In the genomic region with DNA sequence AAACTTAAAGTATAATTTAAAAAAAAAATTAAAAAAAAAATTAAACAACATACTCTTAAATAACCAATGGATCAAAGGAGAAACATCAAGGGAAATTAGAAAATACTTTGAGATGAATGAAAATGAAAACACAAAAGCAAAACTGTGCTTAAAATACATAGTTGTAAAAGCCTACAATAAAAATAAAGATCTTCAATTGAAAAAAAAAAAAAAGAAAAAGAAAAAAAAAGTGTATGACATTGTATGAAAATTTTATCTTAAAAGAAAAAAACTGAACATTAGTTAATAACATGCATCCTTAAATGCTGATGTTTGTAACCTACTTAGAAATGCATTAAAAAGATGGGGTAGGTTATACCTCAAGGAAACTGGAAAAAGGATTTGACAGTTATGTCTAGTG, we compare ENCODE assay signal across 6 cellular contexts.
DNase-seq lines count a peak whose midpoint lies in the region; ATAC-seq, FAIRE-seq and TF ChIP-seq lines count a peak whose summit lies in the region.
"Not testable (repeated sequence)": the region's sequence is repeated elsewhere in the genome, so short reads cannot be mapped to it uniquely, and the experiment has no call there.

No MANE protein-coding gene starts in this region.

- TF ChIP-seq CTCF in HepG2 (CRISPR knock-in tag; IDR thresholded peaks at IDR 0.05), result not testable (repeated sequence)

- not testable (repeated sequence) for H3K4me2 ChIP-seq in HepG2 (ENCODE audit: low read depth, low read length)

- BruUV-seq in HepG2 (replicated peaks; lab: Mats Ljungman, UMichigan), result not testable (repeated sequence)

- FAIRE-seq in A204.1 (lab: Jason Lieb, UNC) (peak; percentile 29), G401.6 (lab: Jason Lieb, UNC) (peak; percentile 76), colon (lab: Jason Lieb, UNC) (peak; percentile 65), frontal cortex (lab: Jason Lieb, UNC) (peak; percentile 96)
- FAIRE-seq in HepG2 (lab: Jason Lieb, UNC), result not testable (repeated sequence)

- H4K20me1 ChIP-seq in HepG2 (ENCODE audit: insufficient read depth, low read length), result not testable (repeated sequence)

- POLR2A ChIA-PET in HEK293T (lab: Yijun Ruan, JAX); HepG2 (lab: Yijun Ruan, JAX): not testable (repeated sequence)

- H2AFZ ChIP-seq in HepG2 (ENCODE audit: low read length), result not testable (repeated sequence)

- not testable (repeated sequence) for TF ChIP-seq POLR2A in HepG2 (IDR thresholded peaks at IDR 0.05; ENCODE audit: insufficient read depth in 1 of 2, low read depth in 2 of 2, low read length in 2 of 2)

- not testable (repeated sequence) for H3K9ac ChIP-seq in HepG2 (ENCODE audit: insufficient read depth, low read depth, low read length)

- H3K36me3 ChIP-seq in HepG2 (replicated peaks in 1 of 2; ENCODE audit: control insufficient read depth in 1 of 2, insufficient read depth in 2 of 2, low read length in 2 of 2), result not testable (repeated sequence)

- ATAC-seq in HepG2, result not testable (repeated sequence)

- H3K27me3 ChIP-seq in HepG2 (ENCODE audit: control insufficient read depth in 1 of 2, insufficient read depth in 2 of 2, low read length in 2 of 2), result not testable (repeated sequence)

- DNase-seq in HEK293T (ENCODE audit: extremely low spot score); frontal cortex (ENCODE audit: low spot score in 2 of 2); HepG2 (ENCODE audit: low spot score): not testable (repeated sequence)

- TF ChIP-seq RAD21 in HepG2 (CRISPR knock-in tag; IDR thresholded peaks at IDR 0.05), result not testable (repeated sequence)

- H3K9me3 ChIP-seq in HepG2 (ENCODE audit: low read length), result not testable (repeated sequence)

- in situ Hi-C loops in HepG2 (cut with HindIII; ENCODE audit: extremely low pct_ligation_motif_present, low pct_unique_long_range_greater_than_20kb), result not testable (repeated sequence)

- CTCF ChIA-PET in HEK293T (lab: Yijun Ruan, JAX); HepG2 (lab: Yijun Ruan, JAX; ENCODE audit: low intra/inter-chr PET ratio, low total read pairs): not testable (repeated sequence)

- TF ChIP-seq EP300 in HepG2 (IDR thresholded peaks at IDR 0.05; ENCODE audit: low read depth in 2 of 2, low read length in 2 of 2); HepG2 (CRISPR knock-in tag; IDR thresholded peaks at IDR 0.05; ENCODE audit: borderline replicate concordance): not testable (repeated sequence)

- H3K79me2 ChIP-seq in HepG2 (ENCODE audit: insufficient read depth, low read length), result not testable (repeated sequence)

- peaks cover 17% of the 10 kb centered on the region for H3K4me1 ChIP-seq in HepG2 (ENCODE audit: insufficient read depth, low read length)

- H3K4me3 ChIP-seq in HepG2 (replicated peaks in 1 of 3; ENCODE audit: insufficient read depth in 1 of 3, low read depth in 2 of 3, low read length in 3 of 3), result not testable (repeated sequence)

- not testable (repeated sequence) for H3K27ac ChIP-seq in HepG2 (ENCODE audit: extremely low read length, insufficient read depth, low read length)

- intact Hi-C loops in HepG2 (cut with micrococcal nuclease; ENCODE audit: unreplicated experiment), result loop anchor here (10.0 kb wide), 1 partner anchor 498 kb away; the partner anchor contains the start of gene SUPT3H

TF ChIP-seq in HEK293T, 16 proteins besides CTCF, POLR2A, EP300 and RAD21:
- TF ChIP-seq ZNF384 (IDR thresholded peaks at IDR 0.05), result peak; percentile 78; the same call in 1 of the 2 replicates
TF ChIP-seq in HEK293T: peak in this region for 1; not testable (repeated sequence) for 15.

TF ChIP-seq in HepG2, 621 proteins besides CTCF, POLR2A, EP300 and RAD21:
- TF ChIP-seq, protein P1, sequence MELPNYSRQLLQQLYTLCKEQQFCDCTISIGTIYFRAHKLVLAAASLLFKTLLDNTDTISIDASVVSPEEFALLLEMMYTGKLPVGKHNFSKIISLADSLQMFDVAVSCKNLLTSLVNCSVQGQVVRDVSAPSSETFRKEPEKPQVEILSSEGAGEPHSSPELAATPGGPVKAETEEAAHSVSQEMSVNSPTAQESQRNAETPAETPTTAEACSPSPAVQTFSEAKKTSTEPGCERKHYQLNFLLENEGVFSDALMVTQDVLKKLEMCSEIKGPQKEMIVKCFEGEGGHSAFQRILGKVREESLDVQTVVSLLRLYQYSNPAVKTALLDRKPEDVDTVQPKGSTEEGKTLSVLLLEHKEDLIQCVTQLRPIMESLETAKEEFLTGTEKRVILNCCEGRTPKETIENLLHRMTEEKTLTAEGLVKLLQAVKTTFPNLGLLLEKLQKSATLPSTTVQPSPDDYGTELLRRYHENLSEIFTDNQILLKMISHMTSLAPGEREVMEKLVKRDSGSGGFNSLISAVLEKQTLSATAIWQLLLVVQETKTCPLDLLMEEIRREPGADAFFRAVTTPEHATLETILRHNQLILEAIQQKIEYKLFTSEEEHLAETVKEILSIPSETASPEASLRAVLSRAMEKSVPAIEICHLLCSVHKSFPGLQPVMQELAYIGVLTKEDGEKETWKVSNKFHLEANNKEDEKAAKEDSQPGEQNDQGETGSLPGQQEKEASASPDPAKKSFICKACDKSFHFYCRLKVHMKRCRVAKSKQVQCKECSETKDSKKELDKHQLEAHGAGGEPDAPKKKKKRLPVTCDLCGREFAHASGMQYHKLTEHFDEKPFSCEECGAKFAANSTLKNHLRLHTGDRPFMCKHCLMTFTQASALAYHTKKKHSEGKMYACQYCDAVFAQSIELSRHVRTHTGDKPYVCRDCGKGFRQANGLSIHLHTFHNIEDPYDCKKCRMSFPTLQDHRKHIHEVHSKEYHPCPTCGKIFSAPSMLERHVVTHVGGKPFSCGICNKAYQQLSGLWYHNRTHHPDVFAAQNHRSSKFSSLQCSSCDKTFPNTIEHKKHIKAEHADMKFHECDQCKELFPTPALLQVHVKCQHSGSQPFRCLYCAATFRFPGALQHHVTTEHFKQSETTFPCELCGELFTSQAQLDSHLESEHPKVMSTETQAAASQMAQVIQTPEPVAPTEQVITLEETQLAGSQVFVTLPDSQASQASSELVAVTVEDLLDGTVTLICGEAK (IDR thresholded peaks at IDR 0.05), result peak; percentile 46
- TF ChIP-seq, protein P1 (CRISPR knock-in tag; IDR thresholded peaks at IDR 0.05), result not testable (repeated sequence)
